Comparison of ENCODE assay signal across 8 cellular contexts in the genomic region with DNA sequence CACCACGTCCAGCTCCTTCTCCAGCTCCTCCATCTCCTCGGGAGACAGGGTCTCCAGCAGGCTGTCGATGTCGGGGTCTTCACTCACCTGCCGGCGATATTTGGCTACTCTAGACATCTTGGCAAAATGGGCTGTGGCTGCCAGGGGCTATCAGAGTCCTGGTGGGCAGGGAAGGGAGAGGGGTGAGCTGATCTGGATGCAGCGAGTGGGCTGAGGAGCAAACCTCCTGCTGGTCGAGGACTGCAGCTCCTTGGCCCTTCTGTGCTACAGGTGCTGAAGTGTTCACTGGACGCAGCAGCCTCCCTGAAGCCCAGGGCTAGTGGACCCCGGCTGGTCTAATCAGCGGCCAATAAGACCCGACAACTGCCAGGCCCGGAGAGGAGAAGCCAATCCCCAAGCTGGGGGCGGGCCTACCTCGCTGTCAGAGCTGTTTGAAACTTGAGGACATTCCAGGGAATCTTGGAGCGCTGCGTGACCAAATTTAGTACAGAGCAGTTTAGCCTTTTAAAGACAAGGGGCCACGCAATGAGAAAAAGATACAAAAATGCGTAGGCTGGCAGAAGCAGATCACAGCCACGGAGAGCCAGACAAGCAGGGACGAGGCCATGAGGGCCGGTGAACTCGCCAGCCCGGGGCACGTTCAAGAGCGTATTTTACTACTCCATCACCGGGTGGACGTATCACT. TPM values are rescaled to one million over a fixed set of nuclear protein-coding genes. Genes with fewer than 3 reads are reported as not detected.
A peak's percentile ranks its signal among the peaks of the same experiment; 100 is the strongest.
DNase-seq lines count a peak whose midpoint lies in the region; ATAC-seq and TF ChIP-seq lines count a peak whose summit lies in the region.

LMOD1 (minus strand) TSS at position 325 of the 685 bp plus-strand sequence; CDS start at position 117, 208 bp downstream.

- peaks cover 8% of the 10 kb centered on the region for H3K4me1 Mint-ChIP-seq in T-helper 17 cell

- peak; percentile 22 to 33 for TF ChIP-seq CTCF in tibial artery (IDR thresholded peaks at IDR 0.05)

- H3K27ac Mint-ChIP-seq in T-helper 17 cell: no peak within 1 kb of the TSS

- H3K9me3 ChIP-seq in T-helper 17 cell (ENCODE audit: control insufficient read depth, low read length, poor library complexity, severe bottlenecking): no peaks in the 10 kb centered on the region
- no peaks in the 10 kb centered on the region for H3K9me3 ChIP-seq in tibial artery

- H3K27me3 ChIP-seq in tibial artery: no peaks in the 10 kb centered on the region

- peak within 1 kb of the TSS; percentile 95 to 97 for H3K27ac ChIP-seq in tibial artery

- DNase-seq in A172 (ENCODE audit: low spot score) (peak; percentile 61), HCEC 1CT (peak; percentile 90), T-helper 17 cell (no peak), fibroblast of gingiva (ENCODE audit: low read depth) (peak; percentile 87), midbrain (lab: John Stamatoyannopoulos, UW) (peak; percentile 36), tibial artery (peak; percentile 97 to 99)
- no peak for DNase-seq in central memory CD4-positive, alpha-beta T cell

- H3K4me3 Mint-ChIP-seq in T-helper 17 cell: peak within 1 kb of the TSS; percentile 70

- peaks cover 61% of the 10 kb centered on the region for H3K27me3 Mint-ChIP-seq in T-helper 17 cell

- peaks cover 0 to 40% (median 21%) of the 10 kb centered on the region in 4 donors for H3K4me1 ChIP-seq in tibial artery

- H3K4me3 ChIP-seq in tibial artery: peak within 1 kb of the TSS; percentile 83 to 92

- ATAC-seq in T-helper 17 cell: peak; percentile 36
- ATAC-seq in GM21529 (IDR thresholded peaks at IDR 0.05; ENCODE audit: unreplicated experiment): no peak

- H3K36me3 Mint-ChIP-seq in T-helper 17 cell (ENCODE audit: low read depth): peaks cover 2% of the 10 kb centered on the region

- H3K36me3 ChIP-seq in tibial artery: peaks cover 32 to 36% (median 35%) of the 10 kb centered on the region in 3 donors

- intact Hi-C loops in tibial artery (cut with DNase I; ENCODE audit: low total_unique reads): no loop called here

RNA-seq across cellular contexts. Expression of gene LMOD1, which starts in this region (rescaled TPM):
- not detected in 2 replicates for total RNA-seq in A172 (2014; rRNA removed; shearing (Covaris generic))
- total RNA-seq in T-helper 17 cell: not detected

Comparison
In these comparisons a context has a peak if more than half of its experiments do, and no peak if none do; other contexts are left out.
1. Peak in DNase-seq in A172; RNA of the gene not detected or under 1 TPM.
2. Peak in ATAC-seq in T-helper 17 cell; RNA of the gene not detected or under 1 TPM.
3. DNase-seq: peak in HCEC 1CT (single experiment), fibroblast of gingiva (single experiment), midbrain (single experiment) and tibial artery (2 of 2); none in T-helper 17 cell (0 of 3) and central memory CD4-positive, alpha-beta T cell (single experiment).